ENCODE assay signal across 1 cellular context in genomic region chr17:80294653-80295052, GRCh38.
TF ChIP-seq lines count a peak whose summit lies in the region.

No MANE protein-coding gene starts in this region.

TF ChIP-seq in GM12878, 131 proteins besides CTCF, POLR2A, EP300 and RAD21:
- TF ChIP-seq E2F8 (IDR thresholded peaks at IDR 0.05; ENCODE audit: low read depth, partially characterized antibody) (no peak), GABPA (IDR thresholded peaks at IDR 0.05; ENCODE audit: low read depth) (no peak), BCL11A (IDR thresholded peaks at IDR 0.05; ENCODE audit: low read depth, low read length) (no peak), EGR1 (IDR thresholded peaks at IDR 0.05; ENCODE audit: borderline replicate concordance in 1 of 2, low read depth in 2 of 2, low read length in 2 of 2) (no peak), JUND (IDR thresholded peaks at IDR 0.05; ENCODE audit: low read depth, low read length) (no peak), EED (IDR thresholded peaks at IDR 0.05; ENCODE audit: low read depth) (no peak), HDAC6 (IDR thresholded peaks at IDR 0.05; ENCODE audit: unreplicated experiment) (no peak), FOXM1 (IDR thresholded peaks at IDR 0.05; ENCODE audit: low read depth, low read length) (no peak), TAF1 (IDR thresholded peaks at IDR 0.05; ENCODE audit: borderline replicate concordance, low read depth, low read length) (no peak), SIN3A (IDR thresholded peaks at IDR 0.05; ENCODE audit: low read depth, low read length) (no peak), PML (IDR thresholded peaks at IDR 0.05; ENCODE audit: low read length) (no peak), ZBTB4 (CRISPR knock-in tag; IDR thresholded peaks at IDR 0.05) (no peak)
- TF ChIP-seq, protein P1, sequence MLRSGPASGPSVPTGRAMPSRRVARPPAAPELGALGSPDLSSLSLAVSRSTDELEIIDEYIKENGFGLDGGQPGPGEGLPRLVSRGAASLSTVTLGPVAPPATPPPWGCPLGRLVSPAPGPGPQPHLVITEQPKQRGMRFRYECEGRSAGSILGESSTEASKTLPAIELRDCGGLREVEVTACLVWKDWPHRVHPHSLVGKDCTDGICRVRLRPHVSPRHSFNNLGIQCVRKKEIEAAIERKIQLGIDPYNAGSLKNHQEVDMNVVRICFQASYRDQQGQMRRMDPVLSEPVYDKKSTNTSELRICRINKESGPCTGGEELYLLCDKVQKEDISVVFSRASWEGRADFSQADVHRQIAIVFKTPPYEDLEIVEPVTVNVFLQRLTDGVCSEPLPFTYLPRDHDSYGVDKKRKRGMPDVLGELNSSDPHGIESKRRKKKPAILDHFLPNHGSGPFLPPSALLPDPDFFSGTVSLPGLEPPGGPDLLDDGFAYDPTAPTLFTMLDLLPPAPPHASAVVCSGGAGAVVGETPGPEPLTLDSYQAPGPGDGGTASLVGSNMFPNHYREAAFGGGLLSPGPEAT (IDR thresholded peaks at IDR 0.05; ENCODE audit: low read depth), result no peak
- TF ChIP-seq, protein P2, sequence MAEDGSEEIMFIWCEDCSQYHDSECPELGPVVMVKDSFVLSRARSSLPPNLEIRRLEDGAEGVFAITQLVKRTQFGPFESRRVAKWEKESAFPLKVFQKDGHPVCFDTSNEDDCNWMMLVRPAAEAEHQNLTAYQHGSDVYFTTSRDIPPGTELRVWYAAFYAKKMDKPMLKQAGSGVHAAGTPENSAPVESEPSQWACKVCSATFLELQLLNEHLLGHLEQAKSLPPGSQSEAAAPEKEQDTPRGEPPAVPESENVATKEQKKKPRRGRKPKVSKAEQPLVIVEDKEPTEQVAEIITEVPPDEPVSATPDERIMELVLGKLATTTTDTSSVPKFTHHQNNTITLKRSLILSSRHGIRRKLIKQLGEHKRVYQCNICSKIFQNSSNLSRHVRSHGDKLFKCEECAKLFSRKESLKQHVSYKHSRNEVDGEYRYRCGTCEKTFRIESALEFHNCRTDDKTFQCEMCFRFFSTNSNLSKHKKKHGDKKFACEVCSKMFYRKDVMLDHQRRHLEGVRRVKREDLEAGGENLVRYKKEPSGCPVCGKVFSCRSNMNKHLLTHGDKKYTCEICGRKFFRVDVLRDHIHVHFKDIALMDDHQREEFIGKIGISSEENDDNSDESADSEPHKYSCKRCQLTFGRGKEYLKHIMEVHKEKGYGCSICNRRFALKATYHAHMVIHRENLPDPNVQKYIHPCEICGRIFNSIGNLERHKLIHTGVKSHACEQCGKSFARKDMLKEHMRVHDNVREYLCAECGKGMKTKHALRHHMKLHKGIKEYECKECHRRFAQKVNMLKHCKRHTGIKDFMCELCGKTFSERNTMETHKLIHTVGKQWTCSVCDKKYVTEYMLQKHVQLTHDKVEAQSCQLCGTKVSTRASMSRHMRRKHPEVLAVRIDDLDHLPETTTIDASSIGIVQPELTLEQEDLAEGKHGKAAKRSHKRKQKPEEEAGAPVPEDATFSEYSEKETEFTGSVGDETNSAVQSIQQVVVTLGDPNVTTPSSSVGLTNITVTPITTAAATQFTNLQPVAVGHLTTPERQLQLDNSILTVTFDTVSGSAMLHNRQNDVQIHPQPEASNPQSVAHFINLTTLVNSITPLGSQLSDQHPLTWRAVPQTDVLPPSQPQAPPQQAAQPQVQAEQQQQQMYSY (CRISPR knock-in tag; IDR thresholded peaks at IDR 0.05), result no peak
- TF ChIP-seq, protein P3, sequence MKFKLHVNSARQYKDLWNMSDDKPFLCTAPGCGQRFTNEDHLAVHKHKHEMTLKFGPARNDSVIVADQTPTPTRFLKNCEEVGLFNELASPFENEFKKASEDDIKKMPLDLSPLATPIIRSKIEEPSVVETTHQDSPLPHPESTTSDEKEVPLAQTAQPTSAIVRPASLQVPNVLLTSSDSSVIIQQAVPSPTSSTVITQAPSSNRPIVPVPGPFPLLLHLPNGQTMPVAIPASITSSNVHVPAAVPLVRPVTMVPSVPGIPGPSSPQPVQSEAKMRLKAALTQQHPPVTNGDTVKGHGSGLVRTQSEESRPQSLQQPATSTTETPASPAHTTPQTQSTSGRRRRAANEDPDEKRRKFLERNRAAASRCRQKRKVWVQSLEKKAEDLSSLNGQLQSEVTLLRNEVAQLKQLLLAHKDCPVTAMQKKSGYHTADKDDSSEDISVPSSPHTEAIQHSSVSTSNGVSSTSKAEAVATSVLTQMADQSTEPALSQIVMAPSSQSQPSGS (IDR thresholded peaks at IDR 0.05; ENCODE audit: low read length), result no peak
TF ChIP-seq in GM12878: peak in this region for 0.
